In genomic region chr1:107669996-107670395, GRCh38 we compare ENCODE assay signal across 1 cellular context.
TF ChIP-seq lines count a peak whose summit lies in the region.

No MANE protein-coding gene starts in this region.

TF ChIP-seq in HEK293, 187 proteins besides CTCF, POLR2A, EP300 and RAD21 (continued from another document and continues in another):
- TF ChIP-seq, protein P1, sequence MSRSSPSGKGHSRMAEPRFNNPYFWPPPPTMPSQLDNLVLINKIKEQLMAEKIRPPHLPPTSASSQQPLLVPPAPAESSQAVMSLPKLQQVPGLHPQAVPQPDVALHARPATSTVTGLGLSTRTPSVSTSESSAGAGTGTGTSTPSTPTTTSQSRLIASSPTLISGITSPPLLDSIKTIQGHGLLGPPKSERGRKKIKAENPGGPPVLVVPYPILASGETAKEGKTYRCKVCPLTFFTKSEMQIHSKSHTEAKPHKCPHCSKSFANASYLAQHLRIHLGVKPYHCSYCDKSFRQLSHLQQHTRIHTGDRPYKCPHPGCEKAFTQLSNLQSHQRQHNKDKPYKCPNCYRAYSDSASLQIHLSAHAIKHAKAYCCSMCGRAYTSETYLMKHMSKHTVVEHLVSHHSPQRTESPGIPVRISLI (tag by site-specific recombination; IDR thresholded peaks at IDR 0.05), result no peak
- TF ChIP-seq ZNF645 (tag by site-specific recombination; IDR thresholded peaks at IDR 0.05), result no peak
- TF ChIP-seq REST (tag by site-specific recombination; IDR thresholded peaks at IDR 0.05), result no peak
- TF ChIP-seq OSR2 (tag by site-specific recombination; IDR thresholded peaks at IDR 0.05), result no peak
- no peak for TF ChIP-seq ZNF292 (tag by site-specific recombination; IDR thresholded peaks at IDR 0.05; ENCODE audit: borderline replicate concordance, low read depth)
- no peak for TF ChIP-seq ZNF335 (tag by site-specific recombination; conservative IDR thresholded peaks at IDR 0.05)
- no peak for TF ChIP-seq ZNF19 (tag by site-specific recombination; IDR thresholded peaks at IDR 0.05; ENCODE audit: low read depth)
- TF ChIP-seq ZNF324 (tag by site-specific recombination; IDR thresholded peaks at IDR 0.05), result peak; percentile 65; the same call in 1 of the 2 replicates
- TF ChIP-seq ZNF10 (tag by site-specific recombination; IDR thresholded peaks at IDR 0.05), result 0 out of 2 replicates have a peak, but pooled peaks have one; percentile 22
- TF ChIP-seq ZNF610 (tag by site-specific recombination; IDR thresholded peaks at IDR 0.05; ENCODE audit: borderline replicate concordance), result no peak
- peak; percentile 31 for TF ChIP-seq GLIS1 (tag by site-specific recombination; IDR thresholded peaks at IDR 0.05)
- peak; percentile 55; the same call in 1 of the 2 replicates for TF ChIP-seq ZBTB20 (tag by site-specific recombination; IDR thresholded peaks at IDR 0.05)
- no peak for TF ChIP-seq ZNF174 (tag by site-specific recombination; IDR thresholded peaks at IDR 0.05)
- TF ChIP-seq ZNF311 (tag by site-specific recombination; IDR thresholded peaks at IDR 0.05; ENCODE audit: borderline replicate concordance), result no peak
- no peak for TF ChIP-seq ZNF114 (tag by site-specific recombination; IDR thresholded peaks at IDR 0.05)
- TF ChIP-seq RBAK (tag by site-specific recombination; IDR thresholded peaks at IDR 0.05), result no peak
- TF ChIP-seq ZNF513 (tag by site-specific recombination; IDR thresholded peaks at IDR 0.05), result no peak
- TF ChIP-seq ZNF223 (tag by site-specific recombination; IDR thresholded peaks at IDR 0.05), result no peak
- TF ChIP-seq WT1 (tag by site-specific recombination; IDR thresholded peaks at IDR 0.05), result no peak
- no peak for TF ChIP-seq ZNF26 (tag by site-specific recombination; IDR thresholded peaks at IDR 0.05)
- TF ChIP-seq ZNF654 (tag by site-specific recombination; IDR thresholded peaks at IDR 0.05; ENCODE audit: low read depth), result no peak
- TF ChIP-seq, protein P2, sequence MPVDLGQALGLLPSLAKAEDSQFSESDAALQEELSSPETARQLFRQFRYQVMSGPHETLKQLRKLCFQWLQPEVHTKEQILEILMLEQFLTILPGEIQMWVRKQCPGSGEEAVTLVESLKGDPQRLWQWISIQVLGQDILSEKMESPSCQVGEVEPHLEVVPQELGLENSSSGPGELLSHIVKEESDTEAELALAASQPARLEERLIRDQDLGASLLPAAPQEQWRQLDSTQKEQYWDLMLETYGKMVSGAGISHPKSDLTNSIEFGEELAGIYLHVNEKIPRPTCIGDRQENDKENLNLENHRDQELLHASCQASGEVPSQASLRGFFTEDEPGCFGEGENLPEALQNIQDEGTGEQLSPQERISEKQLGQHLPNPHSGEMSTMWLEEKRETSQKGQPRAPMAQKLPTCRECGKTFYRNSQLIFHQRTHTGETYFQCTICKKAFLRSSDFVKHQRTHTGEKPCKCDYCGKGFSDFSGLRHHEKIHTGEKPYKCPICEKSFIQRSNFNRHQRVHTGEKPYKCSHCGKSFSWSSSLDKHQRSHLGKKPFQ (tag by site-specific recombination; IDR thresholded peaks at IDR 0.05), result no peak
- 0 out of 2 replicates have a peak, but pooled peaks have one; percentile 14 for TF ChIP-seq ZNF626 (tag by site-specific recombination; IDR thresholded peaks at IDR 0.05)
- 0 out of 2 replicates have a peak, but pooled peaks have one; percentile 52 for TF ChIP-seq ZNF350 (tag by site-specific recombination; IDR thresholded peaks at IDR 0.05)
- no peak for TF ChIP-seq ZNF112 (tag by site-specific recombination; IDR thresholded peaks at IDR 0.05)
- TF ChIP-seq, protein P3, sequence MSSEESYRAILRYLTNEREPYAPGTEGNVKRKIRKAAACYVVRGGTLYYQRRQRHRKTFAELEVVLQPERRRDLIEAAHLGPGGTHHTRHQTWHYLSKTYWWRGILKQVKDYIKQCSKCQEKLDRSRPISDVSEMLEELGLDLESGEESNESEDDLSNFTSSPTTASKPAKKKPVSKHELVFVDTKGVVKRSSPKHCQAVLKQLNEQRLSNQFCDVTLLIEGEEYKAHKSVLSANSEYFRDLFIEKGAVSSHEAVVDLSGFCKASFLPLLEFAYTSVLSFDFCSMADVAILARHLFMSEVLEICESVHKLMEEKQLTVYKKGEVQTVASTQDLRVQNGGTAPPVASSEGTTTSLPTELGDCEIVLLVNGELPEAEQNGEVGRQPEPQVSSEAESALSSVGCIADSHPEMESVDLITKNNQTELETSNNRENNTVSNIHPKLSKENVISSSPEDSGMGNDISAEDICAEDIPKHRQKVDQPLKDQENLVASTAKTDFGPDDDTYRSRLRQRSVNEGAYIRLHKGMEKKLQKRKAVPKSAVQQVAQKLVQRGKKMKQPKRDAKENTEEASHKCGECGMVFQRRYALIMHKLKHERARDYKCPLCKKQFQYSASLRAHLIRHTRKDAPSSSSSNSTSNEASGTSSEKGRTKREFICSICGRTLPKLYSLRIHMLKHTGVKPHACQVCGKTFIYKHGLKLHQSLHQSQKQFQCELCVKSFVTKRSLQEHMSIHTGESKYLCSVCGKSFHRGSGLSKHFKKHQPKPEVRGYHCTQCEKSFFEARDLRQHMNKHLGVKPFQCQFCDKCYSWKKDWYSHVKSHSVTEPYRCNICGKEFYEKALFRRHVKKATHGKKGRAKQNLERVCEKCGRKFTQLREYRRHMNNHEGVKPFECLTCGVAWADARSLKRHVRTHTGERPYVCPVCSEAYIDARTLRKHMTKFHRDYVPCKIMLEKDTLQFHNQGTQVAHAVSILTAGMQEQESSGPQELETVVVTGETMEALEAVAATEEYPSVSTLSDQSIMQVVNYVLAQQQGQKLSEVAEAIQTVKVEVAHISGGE (tag by site-specific recombination; conservative IDR thresholded peaks at IDR 0.05; ENCODE audit: low read depth), result no peak
- peak; percentile 64 for TF ChIP-seq ZNF580 (tag by site-specific recombination; IDR thresholded peaks at IDR 0.05)
- TF ChIP-seq ZNF266 (tag by site-specific recombination; IDR thresholded peaks at IDR 0.05; ENCODE audit: low read depth), result no peak
- no peak for TF ChIP-seq ZNF239 (tag by site-specific recombination; IDR thresholded peaks at IDR 0.05)
- no peak for TF ChIP-seq ZFP37 (tag by site-specific recombination; IDR thresholded peaks at IDR 0.05)
- TF ChIP-seq SETDB1 (IDR thresholded peaks at IDR 0.05; ENCODE audit: insufficient read length, low read length), result no peak
- no peak for TF ChIP-seq ZNF354C (tag by site-specific recombination; IDR thresholded peaks at IDR 0.05; ENCODE audit: borderline replicate concordance, low read depth)
- no peak for TF ChIP-seq INSM2 (tag by site-specific recombination; IDR thresholded peaks at IDR 0.05)
- TF ChIP-seq ZNF707 (tag by site-specific recombination; IDR thresholded peaks at IDR 0.05), result no peak
- TF ChIP-seq IKZF3 (tag by site-specific recombination; IDR thresholded peaks at IDR 0.05), result no peak
- TF ChIP-seq, protein P4, sequence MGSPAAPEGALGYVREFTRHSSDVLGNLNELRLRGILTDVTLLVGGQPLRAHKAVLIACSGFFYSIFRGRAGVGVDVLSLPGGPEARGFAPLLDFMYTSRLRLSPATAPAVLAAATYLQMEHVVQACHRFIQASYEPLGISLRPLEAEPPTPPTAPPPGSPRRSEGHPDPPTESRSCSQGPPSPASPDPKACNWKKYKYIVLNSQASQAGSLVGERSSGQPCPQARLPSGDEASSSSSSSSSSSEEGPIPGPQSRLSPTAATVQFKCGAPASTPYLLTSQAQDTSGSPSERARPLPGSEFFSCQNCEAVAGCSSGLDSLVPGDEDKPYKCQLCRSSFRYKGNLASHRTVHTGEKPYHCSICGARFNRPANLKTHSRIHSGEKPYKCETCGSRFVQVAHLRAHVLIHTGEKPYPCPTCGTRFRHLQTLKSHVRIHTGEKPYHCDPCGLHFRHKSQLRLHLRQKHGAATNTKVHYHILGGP (tag by site-specific recombination; IDR thresholded peaks at IDR 0.05), result no peak
- no peak for TF ChIP-seq PRDM1 (tag by site-specific recombination; IDR thresholded peaks at IDR 0.05)
- peak; percentile 76; the same call in 1 of the 2 replicates for TF ChIP-seq ZNF544 (tag by site-specific recombination; IDR thresholded peaks at IDR 0.05)
- TF ChIP-seq ZNF558 (tag by site-specific recombination; IDR thresholded peaks at IDR 0.05), result no peak
- TF ChIP-seq ZFHX2 (tag by site-specific recombination; conservative IDR thresholded peaks at IDR 0.05), result no peak
- no peak for TF ChIP-seq OVOL3 (tag by site-specific recombination; IDR thresholded peaks at IDR 0.05)
- TF ChIP-seq ZNF660 (tag by site-specific recombination; IDR thresholded peaks at IDR 0.05), result peak; percentile 91
- TF ChIP-seq, protein P5, sequence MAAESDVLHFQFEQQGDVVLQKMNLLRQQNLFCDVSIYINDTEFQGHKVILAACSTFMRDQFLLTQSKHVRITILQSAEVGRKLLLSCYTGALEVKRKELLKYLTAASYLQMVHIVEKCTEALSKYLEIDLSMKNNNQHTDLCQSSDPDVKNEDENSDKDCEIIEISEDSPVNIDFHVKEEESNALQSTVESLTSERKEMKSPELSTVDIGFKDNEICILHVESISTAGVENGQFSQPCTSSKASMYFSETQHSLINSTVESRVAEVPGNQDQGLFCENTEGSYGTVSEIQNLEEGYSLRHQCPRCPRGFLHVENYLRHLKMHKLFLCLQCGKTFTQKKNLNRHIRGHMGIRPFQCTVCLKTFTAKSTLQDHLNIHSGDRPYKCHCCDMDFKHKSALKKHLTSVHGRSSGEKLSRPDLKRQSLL (tag by site-specific recombination; IDR thresholded peaks at IDR 0.05), result no peak
